Comparison of ENCODE assay signal across 32 cellular contexts in genomic region chr12:66508025-66508424, GRCh38.
"Had no signal": no experiment of that assay in that cellular context is flagged by ENCODE, and none has a peak within 500 bp of the region (broad histone marks: within the 10 kb centered on the region; RNA-seq: fewer than 3 reads in every experiment).

No MANE protein-coding gene starts in this region.

- H3K9ac ChIP-seq: KMS-11 had no signal

- ATAC-seq: activated CD8-positive, alpha-beta memory T cell treated with anti-CD3 and anti-CD28 coated beads, Interleukin-2, amount 10 ng/mL, durations not matched to agents 7 days and 5 days; body of pancreas; PC-3 had no signal

- H3K27me3 ChIP-seq: body of pancreas, Peyer's patch had no signal

- H3K4me3 Mint-ChIP-seq: activated CD4-positive, alpha-beta memory T cell treated with anti-CD3 and anti-CD28 coated beads, Interleukin-2, amount 10 ng/mL, durations not matched to agents 7 days and 5 days; activated CD8-positive, alpha-beta memory T cell treated with anti-CD3 and anti-CD28 coated beads, Interleukin-2, amount 10 ng/mL, durations not matched to agents 7 days and 5 days; activated naive CD8-positive, alpha-beta T cell treated with anti-CD3 and anti-CD28 coated beads for 36 hours had no signal

- H3K36me3 Mint-ChIP-seq: activated CD8-positive, alpha-beta memory T cell treated with anti-CD3 and anti-CD28 coated beads, Interleukin-2, amount 10 ng/mL, durations not matched to agents 7 days and 5 days had no signal

- FAIRE-seq: astrocyte had no signal

- H3K9me3 Mint-ChIP-seq: activated CD4-positive, alpha-beta memory T cell treated with anti-CD3 and anti-CD28 coated beads, Interleukin-2, amount 10 ng/mL, durations not matched to agents 7 days and 5 days had no signal

- DNase-seq: activated CD4-positive, alpha-beta memory T cell treated with anti-CD3 and anti-CD28 coated beads, Interleukin-2, amount 10 ng/mL, durations not matched to agents 7 days and 5 days; activated CD4-positive, alpha-beta T cell treated with anti-CD3 and anti-CD28 coated beads for 1 hour; activated CD4-positive, alpha-beta T cell treated with anti-CD3 and anti-CD28 coated beads for 48 hours; activated CD4-positive, CD25-positive, alpha-beta regulatory T cell; activated CD8-positive, alpha-beta memory T cell treated with anti-CD3 and anti-CD28 coated beads for 24 hours; activated CD8-positive, alpha-beta memory T cell treated with anti-CD3 and anti-CD28 coated beads, Interleukin-2, amount 10 ng/mL, durations not matched to agents 7 days and 5 days; activated CD8-positive, alpha-beta memory T cell treated with anti-CD3 and anti-CD28 coated beads, Interleukin-2, amount 50 U/mL, for 48 hours; activated effector memory CD4-positive, alpha-beta T cell treated with Interleukin-2 at 50 U/mL for 16 hours; activated naive CD4-positive, alpha-beta T cell; activated naive CD4-positive, alpha-beta T cell treated with anti-CD3 and anti-CD28 coated beads, Interleukin-2, amount 50 U/mL, for 16 hours; activated naive CD8-positive, alpha-beta T cell treated with anti-CD3 and anti-CD28 coated beads for 36 hours; activated T-cell treated with anti-CD3 and anti-CD28 coated beads, Interleukin-2, amount 50 U/mL, for 48 hours; amygdala; body of pancreas; central memory CD4-positive, alpha-beta T cell; NCI-H1105 treated with DMSO at 0.1 percent for 48 hours; NCI-H1436; NCI-H1694; NCI-H1930; NCI-H2081 treated with DMSO at 0.1 percent for 48 hours; NCI-H345; NCI-H524 treated with DMSO at 0.1 percent for 48 hours; NCI-H748 treated with DMSO at 0.1 percent for 48 hours; NK-92 treated with Interleukin-12 subunit alpha and Interleukin-12 subunit beta, amount 100 ng/mL, for 24 hours; PC-3; Peyer's patch; Right ventricle myocardium superior; RPMI8226; T1000; WERI-Rb-1 had no signal

- H3K36me3 ChIP-seq: Peyer's patch, WERI-Rb-1 had no signal

- H3K4me3 ChIP-seq: body of pancreas, Peyer's patch had no signal

- H3K4me1 ChIP-seq: body of pancreas, Peyer's patch had no signal

- H3K27me3 Mint-ChIP-seq: activated CD4-positive, alpha-beta memory T cell treated with anti-CD3 and anti-CD28 coated beads, Interleukin-2, amount 10 ng/mL, durations not matched to agents 7 days and 5 days; activated naive CD8-positive, alpha-beta T cell treated with anti-CD3 and anti-CD28 coated beads for 36 hours had no signal

- H3K9me3 ChIP-seq: body of pancreas, Peyer's patch had no signal

- H3K27ac ChIP-seq: body of pancreas, KMS-11, Peyer's patch, WERI-Rb-1 had no signal

- H3K4me2 ChIP-seq: KMS-11 had no signal

- H3K4me1 Mint-ChIP-seq: activated CD4-positive, alpha-beta memory T cell treated with anti-CD3 and anti-CD28 coated beads, Interleukin-2, amount 10 ng/mL, durations not matched to agents 7 days and 5 days; activated CD8-positive, alpha-beta memory T cell treated with anti-CD3 and anti-CD28 coated beads, Interleukin-2, amount 10 ng/mL, durations not matched to agents 7 days and 5 days; activated naive CD8-positive, alpha-beta T cell treated with anti-CD3 and anti-CD28 coated beads for 36 hours had no signal

- H3K27ac Mint-ChIP-seq: activated CD4-positive, alpha-beta memory T cell treated with anti-CD3 and anti-CD28 coated beads, Interleukin-2, amount 10 ng/mL, durations not matched to agents 7 days and 5 days; activated CD8-positive, alpha-beta memory T cell treated with anti-CD3 and anti-CD28 coated beads, Interleukin-2, amount 10 ng/mL, durations not matched to agents 7 days and 5 days; activated naive CD8-positive, alpha-beta T cell treated with anti-CD3 and anti-CD28 coated beads for 36 hours had no signal
